In genomic region chr4:82601242-82602015, GRCh38 we compare ENCODE assay signal across 23 cellular contexts. TPM values are rescaled to one million over a fixed set of nuclear protein-coding genes. Genes with fewer than 3 reads are reported as not detected.
"Had no signal": no experiment of that assay in that cellular context is flagged by ENCODE, and none has a peak within 500 bp of the region (broad histone marks: within the 10 kb centered on the region; RNA-seq: fewer than 3 reads in every experiment).

No MANE protein-coding gene starts in this region.

- H3K9me3 ChIP-seq: gastrocnemius medialis, heart right ventricle, mucosa of descending colon, neutrophil, transverse colon, vagina had no signal

- H3K36me3 ChIP-seq: gastrocnemius medialis, heart right ventricle, neutrophil, transverse colon, vagina had no signal

- H3K27me3 Mint-ChIP-seq: activated naive CD8-positive, alpha-beta T cell treated with anti-CD3 and anti-CD28 coated beads, Interleukin-2, amount 50 U/mL, for 24 hours; central memory CD8-positive, alpha-beta T cell had no signal

- H3K36me3 Mint-ChIP-seq: natural killer cell had no signal

- H3K27ac Mint-ChIP-seq: activated naive CD8-positive, alpha-beta T cell treated with anti-CD3 and anti-CD28 coated beads, Interleukin-2, amount 50 U/mL, for 24 hours; activated T-helper 17 cell treated with anti-CD3 and anti-CD28 coated beads, Interleukin-2, amount 50 U/mL, for 72 hours; natural killer cell had no signal

- DNase-seq: activated CD4-positive, alpha-beta T cell treated with anti-CD3 and anti-CD28 coated beads for 1 hour; activated CD4-positive, alpha-beta T cell treated with anti-CD3 and anti-CD28 coated beads, Interleukin-2, amount 50 U/mL, for 48 hours; activated naive CD4-positive, alpha-beta T cell treated with Interleukin-2 at 50 U/mL for 16 hours; activated naive CD8-positive, alpha-beta T cell treated with anti-CD3 and anti-CD28 coated beads, Interleukin-2, amount 50 U/mL, for 24 hours; cortex of kidney; effector CD8-positive, alpha-beta T cell; gastrocnemius medialis; heart right ventricle; left colon; mucosa of descending colon; natural killer cell; small intestine; stimulated activated CD4-positive, alpha-beta T cell treated with anti-CD3 and anti-CD28 coated beads, Interleukin-4, amount 100 ng/mL, for 24 hours; stimulated activated naive CD4-positive, alpha-beta T cell; transverse colon had no signal

- H3K4me1 ChIP-seq: gastrocnemius medialis, heart right ventricle, parathyroid adenoma, transverse colon, vagina had no signal

- H3K27me3 ChIP-seq: gastrocnemius medialis, heart right ventricle, neutrophil, transverse colon, vagina had no signal

- H3K4me3 ChIP-seq: gastrocnemius medialis, heart right ventricle, mucosa of descending colon, transverse colon, vagina had no signal

- H3K9me3 Mint-ChIP-seq: activated naive CD8-positive, alpha-beta T cell treated with anti-CD3 and anti-CD28 coated beads, Interleukin-2, amount 50 U/mL, for 24 hours; activated T-helper 17 cell treated with anti-CD3 and anti-CD28 coated beads, Interleukin-2, amount 50 U/mL, for 72 hours; central memory CD8-positive, alpha-beta T cell; natural killer cell had no signal

- H3K4me3 Mint-ChIP-seq: activated naive CD8-positive, alpha-beta T cell treated with anti-CD3 and anti-CD28 coated beads, Interleukin-2, amount 50 U/mL, for 24 hours; activated T-helper 17 cell treated with anti-CD3 and anti-CD28 coated beads, Interleukin-2, amount 50 U/mL, for 72 hours; central memory CD8-positive, alpha-beta T cell; natural killer cell had no signal

- H3K4me1 Mint-ChIP-seq: activated naive CD8-positive, alpha-beta T cell treated with anti-CD3 and anti-CD28 coated beads, Interleukin-2, amount 50 U/mL, for 24 hours; activated T-helper 17 cell treated with anti-CD3 and anti-CD28 coated beads, Interleukin-2, amount 50 U/mL, for 72 hours; central memory CD8-positive, alpha-beta T cell; natural killer cell had no signal

- FAIRE-seq: islet of Langerhans, small intestine had no signal

- H3K27ac ChIP-seq: heart right ventricle, neutrophil, parathyroid adenoma, transverse colon, vagina, VCaP had no signal

RNA-seq across cellular contexts. Expression of gene TMEM150C, which starts 39.6 kb away (rescaled TPM):
- total RNA-seq: activated T-helper 17 cell treated with anti-CD3 and anti-CD28 coated beads, Interleukin-2, amount 50 U/mL, for 72 hours; natural killer cell; T-helper 1 cell treated with Interleukin-12 subunit alpha and Interleukin-12 subunit beta and Interleukin-4 antibody, amounts not matched to agents 30 ng/mL and 1 ng/mL, for 36 hours had no signal
